Comparison of ENCODE assay signal across 14 cellular contexts in the genomic region with DNA sequence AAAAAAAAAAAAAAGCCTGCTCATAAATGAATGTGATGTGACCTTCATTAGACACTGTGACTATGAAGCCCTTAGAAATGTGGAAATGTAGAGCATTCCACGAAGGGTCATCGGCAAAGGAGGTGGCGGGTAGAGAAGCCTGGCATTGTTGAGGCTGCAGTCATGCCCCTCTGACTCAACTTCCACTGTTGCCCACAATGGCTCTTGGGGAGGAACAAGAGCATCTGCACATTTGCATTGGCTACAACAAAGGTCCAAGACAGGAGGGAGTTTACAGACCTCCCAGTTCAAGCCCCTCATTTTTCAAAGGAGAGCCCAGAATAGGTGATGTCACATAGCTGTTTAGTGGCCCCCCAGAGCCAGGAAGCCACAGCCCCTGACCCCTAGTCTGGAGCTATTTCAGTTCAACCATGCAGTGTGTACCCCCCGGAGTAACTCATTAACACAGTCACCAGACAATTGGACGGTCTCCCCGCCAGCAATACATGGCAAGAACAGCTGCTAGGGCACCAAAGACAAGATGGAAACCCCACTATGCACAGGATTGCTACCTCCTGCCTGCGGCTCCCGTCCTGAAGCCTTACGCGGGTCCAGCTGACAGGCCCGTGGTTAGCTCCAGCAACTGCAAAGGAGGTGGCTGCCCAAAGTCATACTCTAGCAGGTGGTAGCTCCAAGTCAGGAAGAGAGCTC. TPM values are rescaled to one million over a fixed set of nuclear protein-coding genes. Genes with fewer than 3 reads are reported as not detected.
DNase-seq lines count a peak whose midpoint lies in the region; ATAC-seq and TF ChIP-seq lines count a peak whose summit lies in the region.
"Had no signal": no experiment of that assay in that cellular context is flagged by ENCODE, and none has a peak within 500 bp of the region (broad histone marks: within the 10 kb centered on the region; RNA-seq: fewer than 3 reads in every experiment).

No MANE protein-coding gene starts in this region.

- peaks cover 31% of the 10 kb centered on the region for H3K36me3 Mint-ChIP-seq in effector memory CD8-positive, alpha-beta T cell (ENCODE audit: insufficient read depth)
- no peaks in the 10 kb centered on the region for H3K36me3 Mint-ChIP-seq in nephron progenitor cell (ENCODE audit: low read depth)
- H3K36me3 Mint-ChIP-seq in WTC11: no peaks in the 10 kb centered on the region

- CTCF ChIA-PET in WTC11 (lab: Charles Lee): interaction anchor here (1.0 to 6.1 kb wide), 6 partner anchors 8 to 129 kb away, joined by 3 to 55 read pairs (median 4); a partner anchor contains a TSS

- H3K79me2 ChIP-seq in smooth muscle cell (ENCODE audit: low read depth): peaks cover 35% of the 10 kb centered on the region

- H3K4me3 ChIP-seq in Jurkat, Clone E6-1 (ENCODE audit: low read length): no peak overlapping the region
- H3K4me3 ChIP-seq in smooth muscle cell: no peak overlapping the region
- H3K4me3 ChIP-seq: colonic mucosa, upper lobe of right lung had no signal

- H4K20me1 ChIP-seq in smooth muscle cell (ENCODE audit: low read depth): peaks cover 8% of the 10 kb centered on the region

- H3K9me3 Mint-ChIP-seq in effector memory CD8-positive, alpha-beta T cell: peaks cover 0 to 1% of the 10 kb centered on the region in 2 donors
- H3K9me3 Mint-ChIP-seq in nephron progenitor cell: no peaks in the 10 kb centered on the region
- H3K9me3 Mint-ChIP-seq in WTC11: no peaks in the 10 kb centered on the region

- H3K4me2 ChIP-seq in smooth muscle cell: no peak overlapping the region

- H3K9ac ChIP-seq in smooth muscle cell (ENCODE audit: low read depth): no peak overlapping the region

- no peak overlapping the region for H3K4me3 Mint-ChIP-seq in effector memory CD8-positive, alpha-beta T cell
- no peak overlapping the region for H3K4me3 Mint-ChIP-seq in nephron progenitor cell
- no peak overlapping the region for H3K4me3 Mint-ChIP-seq in WTC11

- no peaks in the 10 kb centered on the region for H3F3A ChIP-seq in smooth muscle cell (ENCODE audit: low read depth)

- peak; percentile 53 for DNase-seq in activated CD8-positive, alpha-beta memory T cell treated with anti-CD3 and anti-CD28 coated beads for 24 hours
- DNase-seq in activated CD8-positive, alpha-beta memory T cell treated with anti-CD3 and anti-CD28 coated beads, Interleukin-2, amount 50 U/mL, for 4 hours: no peak
- peak; percentile 30 for DNase-seq in Jurkat, Clone E6-1 (ENCODE audit: low read depth, low spot score)
- DNase-seq in effector memory CD8-positive, alpha-beta T cell: no peak
- no peak for DNase-seq in smooth muscle cell (lab: John Stamatoyannopoulos, UW; ENCODE audit: unreplicated experiment)
- no peak for DNase-seq in nephron progenitor cell
- no peak for DNase-seq in WTC11 (ENCODE audit: low spot score)
- DNase-seq: activated CD4-positive, alpha-beta T cell treated with anti-CD3 and anti-CD28 coated beads, Interleukin-2, amount 50 U/mL, for 1 hour; colonic mucosa; mammary epithelial cell; NCI-H2227 treated with DMSO at 0.1 percent for 48 hours; OCI-M1; upper lobe of right lung had no signal

- H3K27ac Mint-ChIP-seq in effector memory CD8-positive, alpha-beta T cell: peak overlapping the region; percentile 90 to 98
- no peak overlapping the region for H3K27ac Mint-ChIP-seq in nephron progenitor cell
- H3K27ac Mint-ChIP-seq in WTC11: no peak overlapping the region

- 98% methylated on average over 11 of the region's 11 CpGs for WGBS in smooth muscle cell (ENCODE audit: low lambda C conversion rate)

- H2AFZ ChIP-seq in smooth muscle cell (ENCODE audit: low read depth): no peak overlapping the region

- no peaks in the 10 kb centered on the region for H3K36me3 ChIP-seq in smooth muscle cell (ENCODE audit: low read depth)
- H3K36me3 ChIP-seq: colonic mucosa, upper lobe of right lung had no signal

- peak overlapping the region; percentile 37 for H3K27ac ChIP-seq in smooth muscle cell (ENCODE audit: low read depth)
- H3K27ac ChIP-seq: colonic mucosa, upper lobe of right lung had no signal

- H3K4me1 Mint-ChIP-seq in effector memory CD8-positive, alpha-beta T cell (ENCODE audit: low read depth in 2 of 2): peaks cover 72 to 90% of the 10 kb centered on the region in 2 donors
- H3K4me1 Mint-ChIP-seq in nephron progenitor cell (peaks cover 13% of the 10 kb centered on the region), WTC11 (peaks cover 12% of the 10 kb centered on the region)

- POLR2A ChIA-PET in WTC11 (lab: Charles Lee): no interaction called here

- TF ChIP-seq CTCF in smooth muscle cell (IDR thresholded peaks at IDR 0.05; ENCODE audit: borderline replicate concordance, insufficient read depth, poor library complexity, severe bottlenecking): no peak
- no peak for TF ChIP-seq CTCF in nephron progenitor cell (IDR thresholded peaks at IDR 0.05)
- TF ChIP-seq CTCF in WTC11 (IDR thresholded peaks at IDR 0.05): no peak

- no peaks in the 10 kb centered on the region for H3K27me3 Mint-ChIP-seq in effector memory CD8-positive, alpha-beta T cell
- H3K27me3 Mint-ChIP-seq in nephron progenitor cell (ENCODE audit: low read depth, poor library complexity): peaks cover 4% of the 10 kb centered on the region
- H3K27me3 Mint-ChIP-seq in WTC11 (ENCODE audit: low read depth): no peaks in the 10 kb centered on the region

- H3K4me1 ChIP-seq in smooth muscle cell (ENCODE audit: low read depth): no peaks in the 10 kb centered on the region
- H3K4me1 ChIP-seq: colonic mucosa had no signal

- H3K9me3 ChIP-seq in smooth muscle cell (replicated peaks; ENCODE audit: low read depth): no peaks in the 10 kb centered on the region
- H3K9me3 ChIP-seq: colonic mucosa, upper lobe of right lung had no signal

- no peaks in the 10 kb centered on the region for H3K27me3 ChIP-seq in smooth muscle cell (ENCODE audit: low read depth)
- H3K27me3 ChIP-seq: colonic mucosa, upper lobe of right lung had no signal

- no peak for ATAC-seq in effector memory CD8-positive, alpha-beta T cell (replicated peaks)
- ATAC-seq in GM21723 (IDR thresholded peaks at IDR 0.05; ENCODE audit: unreplicated experiment) (no peak), WTC11 (no peak)
- ATAC-seq: upper lobe of right lung had no signal

TF ChIP-seq in WTC11, 78 proteins besides CTCF, POLR2A, EP300 and RAD21:
- no peak for TF ChIP-seq ESRRA (CRISPR knock-in tag; IDR thresholded peaks at IDR 0.05; ENCODE audit: borderline replicate concordance)

RNA-seq across cellular contexts. Expression of a gene that starts 56.2 kb away (rescaled TPM):
- 11.2 TPM for polyA plus RNA-seq in Jurkat, Clone E6-1 (2012; ENCODE audit: insufficient read depth, insufficient read length)
- total RNA-seq in smooth muscle cell (7.9 and 12.7 TPM in 2 replicates), WTC11 (2021) (5.1 to 7.2 TPM (median 5.9 TPM) in 3 replicates)
- polyA plus RNA-seq in smooth muscle cell: 10.7 and 15.3 TPM in 2 replicates

Comparison
In these comparisons a context has a peak if more than half of its experiments do, and no peak if none do; other contexts are left out.
1. DNase-seq: peak in activated CD8-positive, alpha-beta memory T cell treated with anti-CD3 and anti-CD28 coated beads for 24 hours (single experiment) and Jurkat, Clone E6-1 (single experiment); none in activated CD8-positive, alpha-beta memory T cell treated with anti-CD3 and anti-CD28 coated beads, Interleukin-2, amount 50 U/mL, for 4 hours (single experiment), effector memory CD8-positive, alpha-beta T cell (0 of 3), smooth muscle cell (single experiment), nephron progenitor cell (single experiment) and WTC11 (single experiment).
2. H3K27ac Mint-ChIP-seq: peak in effector memory CD8-positive, alpha-beta T cell (2 of 2); none in nephron progenitor cell (single experiment) and WTC11 (single experiment).